Comparison of ENCODE assay signal across 8 cellular contexts in the genomic region with DNA sequence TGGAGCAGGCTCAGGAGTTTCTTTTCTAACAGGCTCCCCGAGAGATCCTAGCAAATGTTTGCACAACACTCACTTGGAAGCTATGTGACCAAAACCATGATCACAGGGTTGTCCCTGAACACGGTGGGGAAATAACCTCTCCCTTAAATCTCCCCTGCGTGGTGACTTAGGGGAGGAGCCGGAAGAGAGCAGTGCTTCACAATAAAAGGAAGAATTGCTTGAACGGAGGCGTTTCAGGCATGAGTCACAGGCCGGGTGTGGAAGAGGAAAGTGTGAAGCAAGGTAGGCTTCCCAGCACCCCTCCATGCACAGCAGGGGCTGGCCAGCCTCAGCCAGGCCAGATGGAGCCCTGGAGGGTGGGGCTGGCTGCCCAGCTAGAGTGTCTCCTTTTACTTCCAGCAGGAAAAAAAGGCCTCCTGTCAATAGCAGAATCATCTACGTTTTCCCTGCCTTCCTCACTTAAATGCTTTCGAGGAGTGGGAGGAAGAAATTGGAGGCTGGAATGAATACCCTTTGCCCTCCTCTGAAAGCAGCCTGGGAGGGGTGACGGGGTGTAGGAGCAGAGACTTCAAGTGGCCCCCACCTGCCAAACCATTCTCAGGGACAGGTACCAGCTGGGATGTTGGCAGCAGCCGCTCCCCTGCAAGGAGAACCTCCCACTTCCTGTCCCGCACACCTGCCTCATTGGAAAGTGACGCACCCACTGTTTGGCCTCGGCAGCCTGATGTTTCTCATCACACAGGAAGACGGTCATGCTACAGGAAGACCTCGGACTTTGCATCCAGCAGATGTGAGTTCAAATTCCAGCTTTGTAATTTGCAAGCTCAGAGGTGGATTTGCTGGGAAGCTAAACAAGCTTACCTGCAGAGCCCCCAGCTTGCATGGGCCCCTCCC. TPM values are rescaled to one million over a fixed set of nuclear protein-coding genes. Genes with fewer than 3 reads are reported as not detected.
DNase-seq lines count a peak whose midpoint lies in the region; ATAC-seq and TF ChIP-seq lines count a peak whose summit lies in the region.

No MANE protein-coding gene starts in this region.

- TF ChIP-seq CTCF in mucosa of descending colon (IDR thresholded peaks at IDR 0.05): no peak

- CTCF ChIA-PET in activated CD4-positive, alpha-beta T cell treated with anti-CD3 and anti-CD28 coated beads, Interleukin-2, amount 10 ng/mL, durations not matched to agents 7 days and 5 days (lab: Charles Lee): interaction anchor here (1.1 to 2.2 kb wide), 4 partner anchors 8 to 40 kb away, joined by 3 to 11 read pairs (median 4); no protein-coding TSS in a partner anchor

- ATAC-seq in GM18867 (IDR thresholded peaks at IDR 0.05; ENCODE audit: unreplicated experiment): peak; percentile 70
- peak; percentile 86 for ATAC-seq in HG03103 (IDR thresholded peaks at IDR 0.05; ENCODE audit: low read depth, unreplicated experiment)
- ATAC-seq in mucosa of descending colon: peak; percentile 94

- peaks cover 2% of the 10 kb centered on the region for H3K9me3 Mint-ChIP-seq in activated CD4-positive, alpha-beta T cell treated with anti-CD3 and anti-CD28 coated beads, Interleukin-2, amount 10 ng/mL, durations not matched to agents 7 days and 5 days
- no peaks in the 10 kb centered on the region for H3K9me3 Mint-ChIP-seq in dendritic cell treated with granulocyte-macrophage colony-stimulating factor and Interleukin-4, amounts not matched to agents 40 ng/mL and 50 ng/mL, for 4 days

- H3K4me1 ChIP-seq in mucosa of descending colon (ENCODE audit: low read depth): peaks cover 14% of the 10 kb centered on the region

- peak overlapping the region; percentile 31 for H3K4me3 Mint-ChIP-seq in activated CD4-positive, alpha-beta T cell treated with anti-CD3 and anti-CD28 coated beads, Interleukin-2, amount 10 ng/mL, durations not matched to agents 7 days and 5 days
- H3K4me3 Mint-ChIP-seq in dendritic cell treated with granulocyte-macrophage colony-stimulating factor and Interleukin-4, amounts not matched to agents 40 ng/mL and 50 ng/mL, for 4 days: no peak overlapping the region

- no peaks in the 10 kb centered on the region for H3K36me3 ChIP-seq in mucosa of descending colon (ENCODE audit: low read depth)

- DNase-seq in NCI-H2227 treated with DMSO at 0.1 percent for 48 hours (lab: John Stamatoyannopoulos, UW): peak; percentile 7
- DNase-seq in activated CD4-positive, alpha-beta T cell treated with anti-CD3 and anti-CD28 coated beads, Interleukin-2, amount 10 ng/mL, durations not matched to agents 7 days and 5 days: peak; percentile 82
- peak; percentile 89 to 93 (median 91) for DNase-seq in mucosa of descending colon
- peak; percentile 87 for DNase-seq in stimulated activated CD8-positive, alpha-beta memory T cell treated with anti-CD3 and anti-CD28 coated beads, Interleukin-4, amount 100 ng/mL, for 48 hours
- no peak for DNase-seq in AG08396 (ENCODE audit: low spot score)

- no peaks in the 10 kb centered on the region for H3K9me3 ChIP-seq in mucosa of descending colon

- H3K27me3 Mint-ChIP-seq in activated CD4-positive, alpha-beta T cell treated with anti-CD3 and anti-CD28 coated beads, Interleukin-2, amount 10 ng/mL, durations not matched to agents 7 days and 5 days: no peaks in the 10 kb centered on the region
- H3K27me3 Mint-ChIP-seq in dendritic cell treated with granulocyte-macrophage colony-stimulating factor and Interleukin-4, amounts not matched to agents 40 ng/mL and 50 ng/mL, for 4 days: peaks cover 10% of the 10 kb centered on the region

- POLR2A ChIA-PET in activated CD4-positive, alpha-beta T cell treated with anti-CD3 and anti-CD28 coated beads, Interleukin-2, amount 10 ng/mL, durations not matched to agents 7 days and 5 days (lab: Charles Lee): interaction anchor here (0.6 to 1.5 kb wide), 2 partner anchors 79 to 369 kb away, joined by 4 read pairs; no protein-coding TSS in a partner anchor

- no peak overlapping the region for H3K4me3 ChIP-seq in mucosa of descending colon

- H3K36me3 Mint-ChIP-seq in activated CD4-positive, alpha-beta T cell treated with anti-CD3 and anti-CD28 coated beads, Interleukin-2, amount 10 ng/mL, durations not matched to agents 7 days and 5 days (ENCODE audit: low read depth): no peaks in the 10 kb centered on the region
- no peaks in the 10 kb centered on the region for H3K36me3 Mint-ChIP-seq in dendritic cell treated with granulocyte-macrophage colony-stimulating factor and Interleukin-4, amounts not matched to agents 40 ng/mL and 50 ng/mL, for 4 days (ENCODE audit: low read depth)

- peak overlapping the region; percentile 88 for H3K27ac Mint-ChIP-seq in activated CD4-positive, alpha-beta T cell treated with anti-CD3 and anti-CD28 coated beads, Interleukin-2, amount 10 ng/mL, durations not matched to agents 7 days and 5 days
- peak overlapping the region; percentile 58 for H3K27ac Mint-ChIP-seq in dendritic cell treated with granulocyte-macrophage colony-stimulating factor and Interleukin-4, amounts not matched to agents 40 ng/mL and 50 ng/mL, for 4 days

- peaks cover 39% of the 10 kb centered on the region for H3K4me1 Mint-ChIP-seq in activated CD4-positive, alpha-beta T cell treated with anti-CD3 and anti-CD28 coated beads, Interleukin-2, amount 10 ng/mL, durations not matched to agents 7 days and 5 days
- peaks cover 36% of the 10 kb centered on the region for H3K4me1 Mint-ChIP-seq in dendritic cell treated with granulocyte-macrophage colony-stimulating factor and Interleukin-4, amounts not matched to agents 40 ng/mL and 50 ng/mL, for 4 days (ENCODE audit: low read depth)

- intact Hi-C loops in dendritic cell treated with granulocyte-macrophage colony-stimulating factor and Interleukin-4, amounts not matched to agents 40 ng/mL and 50 ng/mL, for 4 days (cut with micrococcal nuclease): no loop called here
- intact Hi-C loops in mucosa of descending colon (cut with DNase I, micrococcal nuclease): no loop called here

RNA-seq across cellular contexts. Expression of a gene that starts 30.1 kb away (rescaled TPM):
- total RNA-seq in activated CD4-positive, alpha-beta T cell treated with anti-CD3 and anti-CD28 coated beads, Interleukin-2, amount 10 ng/mL, durations not matched to agents 7 days and 5 days: 100 to 1,000 TPM; 291 to 300 TPM
- total RNA-seq in mucosa of descending colon: 100 to 1,000 TPM; 131 to 173 (median 160) TPM
